Comparison of ENCODE assay signal across 19 cellular contexts in genomic region chr19:45874620-45874966, GRCh38. TPM values are rescaled to one million over a fixed set of nuclear protein-coding genes. Genes with fewer than 3 reads are reported as not detected.
DNase-seq lines count a peak whose midpoint lies in the region; ATAC-seq, FAIRE-seq and TF ChIP-seq lines count a peak whose summit lies in the region.
"Had no signal": no experiment of that assay in that cellular context is flagged by ENCODE, and none has a peak within 500 bp of the region (broad histone marks: within the 10 kb centered on the region; RNA-seq: fewer than 3 reads in every experiment).

No MANE protein-coding gene starts in this region.

- H3K4me1 ChIP-seq in endodermal cell (ENCODE audit: control insufficient read depth, insufficient read depth, low read length), result peaks cover 15% of the 10 kb centered on the region
- H3K4me1 ChIP-seq in neural progenitor cell, result peaks cover 12% of the 10 kb centered on the region
- peaks cover 8% of the 10 kb centered on the region for H3K4me1 ChIP-seq in upper lobe of right lung

- H3K9me3 ChIP-seq in endodermal cell (ENCODE audit: control insufficient read depth, low read length) (no peaks in the 10 kb centered on the region), neural progenitor cell (ENCODE audit: low read depth) (no peaks in the 10 kb centered on the region), upper lobe of right lung (no peaks in the 10 kb centered on the region)
- H3K9me3 ChIP-seq: BLaER1 had no signal

- H3K4me2 ChIP-seq in neural progenitor cell, result no peak overlapping the region

- H3F3A ChIP-seq in neural progenitor cell (ENCODE audit: low read depth), result peaks cover 6% of the 10 kb centered on the region

- DNase-seq in H7 (peak; percentile 22), endodermal cell (no peak), neural progenitor cell (ENCODE audit: low spot score) (no peak), posterior vena cava (ENCODE audit: low spot score) (no peak), upper lobe of right lung (no peak), urothelium cell line (ENCODE audit: low spot score) (no peak)
- DNase-seq: CD8-positive, alpha-beta memory T cell; GDM1; GM23248; NCI-H1417; NCI-H187 treated with DMSO at 0.1 percent for 48 hours; NCI-H446; NCI-H82 had no signal

- H3K27ac ChIP-seq in endodermal cell (ENCODE audit: low read depth, low read length) (no peak overlapping the region), neural progenitor cell (no peak overlapping the region), upper lobe of right lung (no peak overlapping the region)
- H3K27ac ChIP-seq: BLaER1, GM23248, HL-60 had no signal

- no peak overlapping the region for H2AFZ ChIP-seq in neural progenitor cell (replicated peaks)
- H2AFZ ChIP-seq: GM23248 had no signal

- no peak overlapping the region for H3K4me3 ChIP-seq in H7 (ENCODE audit: insufficient read depth, low read depth, low read length)
- H3K4me3 ChIP-seq in endodermal cell (ENCODE audit: low read length), result no peak overlapping the region
- no peak overlapping the region for H3K4me3 ChIP-seq in neural progenitor cell
- H3K4me3 ChIP-seq in upper lobe of right lung, result no peak overlapping the region
- H3K4me3 ChIP-seq: BLaER1, GM12878, GM23248 had no signal

- intact Hi-C loops in posterior vena cava (cut with DNase I), result no loop called here
- intact Hi-C loops in upper lobe of right lung (cut with DNase I), result no loop called here

- H3K9ac ChIP-seq in endodermal cell (ENCODE audit: extremely low read depth, low read length, poor library complexity, severe bottlenecking), result no peak overlapping the region
- no peak overlapping the region for H3K9ac ChIP-seq in neural progenitor cell
- H3K9ac ChIP-seq: BLaER1, GM23248 had no signal

- H3K4me1 Mint-ChIP-seq in endodermal cell, result peaks cover 48% of the 10 kb centered on the region
- H3K4me1 Mint-ChIP-seq in neural progenitor cell, result peaks cover 39% of the 10 kb centered on the region

- no peaks in the 10 kb centered on the region for H4K20me1 ChIP-seq in neural progenitor cell (ENCODE audit: low read depth)
- H4K20me1 ChIP-seq: BLaER1 had no signal

- H3K79me2 ChIP-seq in neural progenitor cell (ENCODE audit: low read depth), result no peaks in the 10 kb centered on the region

- no peaks in the 10 kb centered on the region for H3K9me3 Mint-ChIP-seq in endodermal cell
- H3K9me3 Mint-ChIP-seq in neural progenitor cell, result peaks cover 2% of the 10 kb centered on the region
- H3K9me3 Mint-ChIP-seq: CD8-positive, alpha-beta memory T cell had no signal

- TF ChIP-seq CTCF in endodermal cell (conservative IDR thresholded peaks at IDR 0.05) (no peak), neural progenitor cell (IDR thresholded peaks at IDR 0.05) (no peak), upper lobe of right lung (IDR thresholded peaks at IDR 0.05) (no peak)

- 95 to 100% methylated on average over 2 to 7 of the region's 7 CpGs for WGBS in endodermal cell (ENCODE audit: insufficient coverage in 1 of 2, insufficient read length in 1 of 2), 2 experiments

- peaks cover 2% of the 10 kb centered on the region for H3K36me3 ChIP-seq in H7 (replicated peaks; ENCODE audit: control insufficient read depth, insufficient read depth, low read length)
- H3K36me3 ChIP-seq in endodermal cell (ENCODE audit: control insufficient read depth, insufficient read depth, low read length), result peaks cover 20% of the 10 kb centered on the region
- H3K36me3 ChIP-seq in neural progenitor cell, result no peaks in the 10 kb centered on the region
- H3K36me3 ChIP-seq in upper lobe of right lung, result no peaks in the 10 kb centered on the region
- H3K36me3 ChIP-seq: BLaER1 had no signal

- no peak for ATAC-seq in upper lobe of right lung
- ATAC-seq: GM12878 had no signal

- H3K27ac Mint-ChIP-seq in endodermal cell (peak overlapping the region; percentile 48), neural progenitor cell (peak overlapping the region; percentile 70)
- H3K27ac Mint-ChIP-seq: CD8-positive, alpha-beta memory T cell had no signal

- H3K27me3 ChIP-seq in H7 (ENCODE audit: control insufficient read depth, insufficient read depth, low read length), result no peaks in the 10 kb centered on the region
- H3K27me3 ChIP-seq in endodermal cell (ENCODE audit: control insufficient read depth, insufficient read depth, low read length, poor library complexity, severe bottlenecking), result no peaks in the 10 kb centered on the region
- no peaks in the 10 kb centered on the region for H3K27me3 ChIP-seq in neural progenitor cell
- no peaks in the 10 kb centered on the region for H3K27me3 ChIP-seq in upper lobe of right lung
- H3K27me3 ChIP-seq: BLaER1 had no signal

- H3K4me3 Mint-ChIP-seq in endodermal cell (no peak overlapping the region), neural progenitor cell (peak overlapping the region; percentile 38)
- H3K4me3 Mint-ChIP-seq: CD8-positive, alpha-beta memory T cell had no signal

- no peak for FAIRE-seq in urothelium cell line (lab: Jason Lieb, UNC)
- FAIRE-seq: GM12878, HTR-8/SVneo had no signal

- H3K36me3 Mint-ChIP-seq in endodermal cell (ENCODE audit: low read depth) (peaks cover 26% of the 10 kb centered on the region), neural progenitor cell (no peaks in the 10 kb centered on the region)
- H3K36me3 Mint-ChIP-seq: CD8-positive, alpha-beta memory T cell had no signal

- no peaks in the 10 kb centered on the region for H3K27me3 Mint-ChIP-seq in endodermal cell (ENCODE audit: insufficient read depth)
- peaks cover 12% of the 10 kb centered on the region for H3K27me3 Mint-ChIP-seq in neural progenitor cell (ENCODE audit: insufficient read depth, low read depth)

RNA-seq across cellular contexts. Expression of gene FOXA3, which starts 10.5 kb away (rescaled TPM):
- total RNA-seq in H7 (2014; rRNA removed; shearing (Covaris generic)), result 13.4 and 15.1 TPM in 2 replicates
- total RNA-seq in endodermal cell (10 to 100 TPM; 54.2 to 58.1 TPM), neural progenitor cell (ENCODE audit: low replicate concordance) (7.3 and 8.4 TPM in 2 replicates), posterior vena cava (not detected), upper lobe of right lung (1.6 TPM)
- 8.4 TPM for polyA plus RNA-seq in endodermal cell (2013, experiment 1 of 2)
- polyA plus RNA-seq in endodermal cell (2013, experiment 2 of 2), result 8.1 TPM
- total RNA-seq: A172, GM23248, SK-MEL-5 had no signal
- polyA plus RNA-seq: CD8-positive, alpha-beta memory T cell; GM23248 had no signal

RNA-seq across cellular contexts. Expression of gene IRF2BP1, which starts 11.3 kb away (rescaled TPM):
- total RNA-seq in H7 (2014; rRNA removed; shearing (Covaris generic)), result 45.2 and 45.7 TPM in 2 replicates
- total RNA-seq in endodermal cell, result 10 to 100 TPM; 23.8 to 30.3 TPM
- polyA plus RNA-seq in endodermal cell (2013, experiment 1 of 2), result 18.0 TPM
- polyA plus RNA-seq in endodermal cell (2013, experiment 2 of 2), result 18.3 TPM
- total RNA-seq in neural progenitor cell (ENCODE audit: low replicate concordance), result 9.8 and 34.5 TPM in 2 replicates
- total RNA-seq in posterior vena cava, result 10 to 100 TPM; 14.3 to 14.5 TPM
- 25.0 TPM for total RNA-seq in upper lobe of right lung

RNA-seq across cellular contexts. Expression of gene SYMPK, which starts 11.6 kb away (rescaled TPM):
- 66.2 and 70.3 TPM in 2 replicates for total RNA-seq in H7 (2014; rRNA removed; shearing (Covaris generic))
- total RNA-seq in endodermal cell (100 to 1,000 TPM; 104 to 119 TPM), neural progenitor cell (ENCODE audit: low replicate concordance) (38.3 and 65.7 TPM in 2 replicates), posterior vena cava (10 to 100 TPM; 41.2 to 44.6 TPM), upper lobe of right lung (70.6 TPM)
- polyA plus RNA-seq in endodermal cell (2013, experiment 1 of 2), result 68.8 TPM
- 64.9 TPM for polyA plus RNA-seq in endodermal cell (2013, experiment 2 of 2)

RNA-seq across cellular contexts. Expression of gene MYPOP, which starts 27.8 kb away (rescaled TPM):
- total RNA-seq in H7 (2014; rRNA removed; shearing (Covaris generic)), result 2.8 and 2.9 TPM in 2 replicates
- 10 to 100 TPM; 13.6 to 19.9 TPM for total RNA-seq in endodermal cell
- polyA plus RNA-seq in endodermal cell (2013, experiment 1 of 2), result 9.8 TPM
- polyA plus RNA-seq in endodermal cell (2013, experiment 2 of 2), result 8.9 TPM
- total RNA-seq in neural progenitor cell (ENCODE audit: low replicate concordance), result 0.07 and 1.9 TPM in 2 replicates
- total RNA-seq in posterior vena cava, result 1 to 10 TPM; 4.3 to 6.1 TPM
- 7.9 TPM for total RNA-seq in upper lobe of right lung

RNA-seq across cellular contexts. Expression of gene NANOS2, which starts 40.0 kb away (rescaled TPM):
- total RNA-seq in H7 (2014; rRNA removed; shearing (Covaris generic)), result not detected in 2 replicates
- not detected for total RNA-seq in endodermal cell
- not detected for polyA plus RNA-seq in endodermal cell (2013, experiment 1 of 2)
- not detected for polyA plus RNA-seq in endodermal cell (2013, experiment 2 of 2)
- not detected in 2 replicates for total RNA-seq in neural progenitor cell (ENCODE audit: low replicate concordance)
- total RNA-seq in posterior vena cava, result not detected
- not detected for total RNA-seq in upper lobe of right lung
- total RNA-seq: A172; CD8-positive, alpha-beta memory T cell; GM12878; GM23248; SK-MEL-5 had no signal
- polyA plus RNA-seq: CD8-positive, alpha-beta memory T cell; GM12878; GM23248 had no signal
